ENCODE assay signal across 1 cellular context in genomic region chr6:127298475-127298874, GRCh38.
A peak's percentile ranks its signal among the peaks of the same experiment; 100 is the strongest.
TF ChIP-seq lines count a peak whose summit lies in the region.

No MANE protein-coding gene starts in this region.

TF ChIP-seq in HepG2, 621 proteins besides CTCF, POLR2A, EP300 and RAD21:
- TF ChIP-seq ZNF12 (CRISPR knock-in tag; IDR thresholded peaks at IDR 0.05) (no peak), EHMT2 (IDR thresholded peaks at IDR 0.05; ENCODE audit: borderline replicate concordance, low read depth, low read length) (no peak), CREB1 (IDR thresholded peaks at IDR 0.05) (peak; percentile 81), CREB1 (CRISPR knock-in tag; IDR thresholded peaks at IDR 0.05) (no peak), ZNF691 (CRISPR knock-in tag; IDR thresholded peaks at IDR 0.05; ENCODE audit: borderline replicate concordance, low read depth) (no peak), ATF7 (IDR thresholded peaks at IDR 0.05) (peak; percentile 79), ATF7 (CRISPR knock-in tag; IDR thresholded peaks at IDR 0.05) (no peak), SPEN (CRISPR knock-in tag; IDR thresholded peaks at IDR 0.05; ENCODE audit: low read depth) (no peak), KMT2B (CRISPR knock-in tag; IDR thresholded peaks at IDR 0.05) (no peak), PPARG (CRISPR knock-in tag; conservative IDR thresholded peaks at IDR 0.05) (no peak), EZH2 (conservative IDR thresholded peaks at IDR 0.05; ENCODE audit: low read depth, low read length) (no peak), ZNF746 (CRISPR knock-in tag; IDR thresholded peaks at IDR 0.05) (no peak), SNAPC2 (CRISPR knock-in tag; IDR thresholded peaks at IDR 0.05) (no peak), ZNF891 (CRISPR knock-in tag; IDR thresholded peaks at IDR 0.05) (no peak)
